15 cellular contexts compared by ENCODE assay signal in the genomic region with DNA sequence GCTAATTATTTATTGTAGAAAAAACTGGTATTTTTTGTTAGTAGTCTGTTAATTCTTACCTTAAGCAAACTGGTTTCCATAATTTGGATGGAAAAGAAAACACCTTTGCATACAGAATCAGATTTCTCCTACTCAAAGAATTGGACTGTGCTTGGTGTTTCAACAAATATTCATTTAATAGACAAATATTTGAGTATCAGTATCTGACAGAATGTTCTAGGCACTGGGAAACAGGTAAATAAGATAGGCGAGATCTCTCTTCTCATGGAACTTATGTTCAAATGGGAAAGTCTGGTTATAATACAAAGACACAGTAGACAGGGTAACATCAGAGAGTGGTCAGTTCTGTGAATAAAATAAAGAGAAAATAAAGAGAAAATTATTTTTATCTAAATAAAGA.
A peak's percentile ranks its signal among the peaks of the same experiment; 100 is the strongest.
DNase-seq lines count a peak whose midpoint lies in the region; ATAC-seq, FAIRE-seq and TF ChIP-seq lines count a peak whose summit lies in the region.
"Had no signal": no experiment of that assay in that cellular context is flagged by ENCODE, and none has a peak within 500 bp of the region (broad histone marks: within the 10 kb centered on the region; RNA-seq: fewer than 3 reads in every experiment).

No MANE protein-coding gene starts in this region.

- DNase-seq in D721Med (ENCODE audit: insufficient read length, low spot score) (no peak), pancreas (no peak), testis (no peak)
- DNase-seq in CD4-positive, alpha-beta memory T cell = no peak
- DNase-seq: AML-193; CD8-positive, alpha-beta memory T cell; COR-L47; GM23248 had no signal

- peaks cover 0 to 5% of the 10 kb centered on the region in 2 donors for H3K27me3 Mint-ChIP-seq in CD4-positive, alpha-beta memory T cell

- CTCF ChIA-PET in CD4-positive, alpha-beta memory T cell (lab: Charles Lee; ENCODE audit: partially characterized antibody) = no interaction called here

- H3K27me3 ChIP-seq in pancreas = no peaks in the 10 kb centered on the region
- no peaks in the 10 kb centered on the region for H3K27me3 ChIP-seq in testis
- no peaks in the 10 kb centered on the region for H3K27me3 ChIP-seq in CD4-positive, alpha-beta memory T cell (ENCODE audit: insufficient read depth, low read length)
- H3K27me3 ChIP-seq: BLaER1 had no signal

- H3K36me3 ChIP-seq in pancreas (no peaks in the 10 kb centered on the region), testis (ENCODE audit: low read depth, missing control alignments) (no peaks in the 10 kb centered on the region)
- H3K36me3 ChIP-seq in CD4-positive, alpha-beta memory T cell (ENCODE audit: insufficient read depth, low read length) = no peaks in the 10 kb centered on the region
- H3K36me3 ChIP-seq: BLaER1, HAP-1 had no signal

- H3K4me3 Mint-ChIP-seq in CD4-positive, alpha-beta memory T cell = no peak overlapping the region
- H3K4me3 Mint-ChIP-seq: CD8-positive, alpha-beta memory T cell had no signal

- peak overlapping the region; percentile 39 for H3K27ac ChIP-seq in VCaP
- H3K27ac ChIP-seq in pancreas = peak overlapping the region in 1 of 4 donors; percentile 53
- H3K27ac ChIP-seq in testis = no peak overlapping the region
- H3K27ac ChIP-seq in CD4-positive, alpha-beta memory T cell (ENCODE audit: low read depth, low read length) = no peak overlapping the region
- H3K27ac ChIP-seq: A549, BLaER1, GM23248 had no signal

- peaks cover 0 to 8% (median 4%) of the 10 kb centered on the region in 8 donors for H3K9me3 Mint-ChIP-seq in CD4-positive, alpha-beta memory T cell

- H3K4me1 Mint-ChIP-seq in CD4-positive, alpha-beta memory T cell = no peaks in the 10 kb centered on the region
- H3K4me1 Mint-ChIP-seq: CD8-positive, alpha-beta memory T cell had no signal

- peak; percentile 66 for FAIRE-seq in D721Med (lab: Jason Lieb, UNC)
- no peak for FAIRE-seq in pancreas (lab: Jason Lieb, UNC)
- FAIRE-seq: A549, G401.6, GM12891 had no signal

- intact Hi-C loops in pancreas (cut with DNase I) (no loop called here), testis (cut with DNase I; ENCODE audit: low total_unique reads) (no loop called here)
- intact Hi-C loops in CD4-positive, alpha-beta memory T cell (cut with micrococcal nuclease) = no loop called here

- ATAC-seq in pancreas (peak; percentile 29 to 55 (median 41)), HG03175 (IDR thresholded peaks at IDR 0.05; ENCODE audit: unreplicated experiment) (no peak)
- ATAC-seq: A549 had no signal

- WGBS in pancreas, 2 donors = 41 to 52% methylated on average over 1 of the region's 1 CpG
- WGBS in testis, 2 donors = 96 to 100% methylated on average over 1 of the region's 1 CpG

- H3K27ac Mint-ChIP-seq in CD4-positive, alpha-beta memory T cell = no peak overlapping the region
- H3K27ac Mint-ChIP-seq: CD8-positive, alpha-beta memory T cell had no signal

- H3K36me3 Mint-ChIP-seq in CD4-positive, alpha-beta memory T cell = no peaks in the 10 kb centered on the region

- H3K9me3 ChIP-seq in pancreas (no peaks in the 10 kb centered on the region), testis (no peaks in the 10 kb centered on the region)
- no peaks in the 10 kb centered on the region for H3K9me3 ChIP-seq in CD4-positive, alpha-beta memory T cell (ENCODE audit: control insufficient read depth in 1 of 2, low read length in 2 of 2)
- H3K9me3 ChIP-seq: A549, BLaER1, HAP-1 had no signal

- TF ChIP-seq POLR2A in testis (IDR thresholded peaks at IDR 0.05) = no peak

- H3K4me1 ChIP-seq in pancreas (peaks cover 19 to 46% (median 40%) of the 10 kb centered on the region in 3 donors), testis (peaks cover 13% of the 10 kb centered on the region)
- no peaks in the 10 kb centered on the region for H3K4me1 ChIP-seq in CD4-positive, alpha-beta memory T cell (ENCODE audit: insufficient read depth, low read length)
- H3K4me1 ChIP-seq: A549, HAP-1 had no signal

- TF ChIP-seq CTCF in D721Med (IDR thresholded peaks at IDR 0.05; ENCODE audit: insufficient read depth, missing control alignments) = no peak
- TF ChIP-seq CTCF in VCaP (conservative IDR thresholded peaks at IDR 0.05) = no peak
- TF ChIP-seq CTCF in pancreas (IDR thresholded peaks at IDR 0.05) = no peak
- no peak for TF ChIP-seq CTCF in testis (IDR thresholded peaks at IDR 0.05)

- POLR2A ChIA-PET in CD4-positive, alpha-beta memory T cell (lab: Charles Lee; ENCODE audit: partially characterized antibody) = no interaction called here

- H3K4me3 ChIP-seq in pancreas (no peak overlapping the region), testis (no peak overlapping the region)
- H3K4me3 ChIP-seq in CD4-positive, alpha-beta memory T cell (ENCODE audit: low read length in 2 of 2) = no peak overlapping the region
- H3K4me3 ChIP-seq: A549, BLaER1, GM23248, HAP-1 had no signal
